Comparison of ENCODE assay signal across 11 cellular contexts in genomic region chr1:193433599-193433998, GRCh38.
"Had no signal": no experiment of that assay in that cellular context is flagged by ENCODE, and none has a peak within 500 bp of the region (broad histone marks: within the 10 kb centered on the region; RNA-seq: fewer than 3 reads in every experiment).

No MANE protein-coding gene starts in this region.

- DNase-seq: GM23248, GOT3, H7, H9, HCEC 1CT, HFFc6 had no signal

- H3K4me3 ChIP-seq: GM23248, GM23338, HAP-1 had no signal

- H3K4me1 ChIP-seq: HAP-1 had no signal

- H2AFZ ChIP-seq: GM23248, GM23338 had no signal

- H3K9ac ChIP-seq: GM23248 had no signal

- ATAC-seq: GM23338, HCT116 had no signal

- H3K27ac ChIP-seq: GM23248 had no signal

- H3K4me2 ChIP-seq: GM23338 had no signal

- H3K4me1 Mint-ChIP-seq: GM23338, H9 had no signal

- H3K36me3 ChIP-seq: HAP-1 had no signal

- FAIRE-seq: H1, H54 had no signal

- H3K27ac Mint-ChIP-seq: GM23338, H9, HFFc6 had no signal

- H3K4me3 Mint-ChIP-seq: GM23338, H9, HFFc6 had no signal
